Comparison of ENCODE assay signal across 1 cellular context in genomic region chr1:201752333-201752732, GRCh38.
TF ChIP-seq lines count a peak whose summit lies in the region.

No MANE protein-coding gene starts in this region.

TF ChIP-seq in GM23338, 12 proteins besides CTCF, POLR2A, EP300 and RAD21 (continued from another document):
- no peak for TF ChIP-seq ZNF462 (CRISPR knock-in tag; IDR thresholded peaks at IDR 0.05)
- TF ChIP-seq REST (IDR thresholded peaks at IDR 0.05; ENCODE audit: unreplicated experiment): no peak
- no peak for TF ChIP-seq POLR2AphosphoS5 (IDR thresholded peaks at IDR 0.05; ENCODE audit: low read depth)
- no peak for TF ChIP-seq EZH2 (IDR thresholded peaks at IDR 0.05; ENCODE audit: low read depth, unreplicated experiment)
- no peak for TF ChIP-seq ETS1 (IDR thresholded peaks at IDR 0.05)
- TF ChIP-seq ZNF114 (CRISPR knock-in tag; IDR thresholded peaks at IDR 0.05): no peak
- no peak for TF ChIP-seq ZNF331 (CRISPR knock-in tag; IDR thresholded peaks at IDR 0.05; ENCODE audit: low read depth)
- no peak for TF ChIP-seq EZH2phosphoT487 (IDR thresholded peaks at IDR 0.05; ENCODE audit: unreplicated experiment)
- TF ChIP-seq STAT1 (IDR thresholded peaks at IDR 0.05; ENCODE audit: unreplicated experiment): no peak
